In the genomic region with DNA sequence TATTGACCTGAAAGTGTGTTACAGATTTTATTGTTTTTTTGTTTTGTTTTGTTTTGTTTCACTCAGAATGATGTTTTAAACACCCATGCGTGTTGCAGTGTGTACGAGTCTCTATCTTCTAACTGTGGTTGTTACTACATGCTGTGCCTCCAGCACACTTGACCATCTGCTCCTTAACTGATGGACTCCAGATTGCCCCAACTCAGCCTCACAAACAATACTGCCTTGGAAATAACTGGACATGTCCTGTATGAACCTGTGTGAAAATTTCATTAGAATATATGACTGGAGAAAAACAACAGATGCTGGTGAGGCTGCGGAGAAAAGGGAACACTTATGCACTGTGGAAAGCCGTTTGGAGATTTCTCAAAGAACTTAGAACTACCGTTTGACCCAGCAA, we compare ENCODE assay signal across 18 cellular contexts.
"Had no signal": no experiment of that assay in that cellular context is flagged by ENCODE, and none has a peak within 500 bp of the region (broad histone marks: within the 10 kb centered on the region; RNA-seq: fewer than 3 reads in every experiment).

No MANE protein-coding gene starts in this region.

- H3K9me3 ChIP-seq: SJSA1 had no signal

- DNase-seq: KBM-7, MV-4-11, NCI-H1048, NCI-H1105, NCI-H1417, NCI-H1436 treated with DMSO at 0.1 percent for 48 hours, NCI-H1694, NCI-H187 treated with DMSO at 0.1 percent for 48 hours, NCI-H2029 treated with DMSO at 0.1 percent for 48 hours, NCI-H2171 treated with DMSO at 0.1 percent for 48 hours, NCI-H345, NCI-H446 treated with DMSO at 0.1 percent for 48 hours, NCI-H510A treated with DMSO at 0.1 percent for 48 hours, Right ventricle myocardium superior, RPMI8226, SIG-M5 had no signal

- H3K36me3 ChIP-seq: SJSA1 had no signal

- H3K4me3 ChIP-seq: SJSA1 had no signal

- FAIRE-seq: RCC 7860 had no signal

- H3K27ac ChIP-seq: SJSA1 had no signal
